ENCODE assay signal across 1 cellular context in the genomic region with DNA sequence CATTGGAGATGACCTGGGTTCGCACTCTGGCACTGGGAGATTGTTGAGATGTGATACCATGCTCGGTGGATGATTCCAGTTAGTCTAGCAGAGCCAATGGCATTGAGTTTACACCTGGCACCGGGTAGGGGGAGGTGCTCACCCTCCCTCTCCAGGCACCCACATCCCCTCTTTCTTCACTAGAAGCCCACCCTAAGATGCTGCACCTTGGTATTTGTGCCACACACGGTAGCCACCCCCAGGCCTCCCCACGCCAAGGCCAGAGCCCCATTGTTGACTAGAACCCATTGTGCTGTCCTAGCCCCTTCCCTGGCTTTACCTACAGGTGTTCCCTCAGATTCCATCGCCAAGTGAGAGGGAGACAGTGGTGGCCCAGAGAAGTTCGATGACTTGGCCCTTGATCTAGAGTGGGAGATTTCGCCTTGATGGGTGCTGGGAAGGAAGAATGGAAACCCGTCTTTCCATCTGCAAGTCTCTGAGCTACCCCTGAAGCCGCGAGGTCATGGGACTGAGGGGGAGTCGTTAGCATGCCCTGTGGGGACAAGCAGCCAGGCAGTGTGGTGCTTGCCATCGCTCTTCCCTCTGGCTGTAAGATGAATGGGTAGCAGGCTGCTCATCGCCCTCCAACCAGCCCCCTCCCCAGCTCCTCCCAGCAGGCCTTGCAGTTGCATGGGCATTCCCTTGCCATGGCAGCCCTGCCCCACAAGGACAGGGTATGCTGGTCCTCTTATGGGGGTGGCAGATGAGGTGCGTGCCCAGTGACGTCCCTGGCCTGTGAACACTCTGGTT.
TF ChIP-seq lines count a peak whose summit lies in the region.

No MANE protein-coding gene starts in this region.

TF ChIP-seq in GM12878, 131 proteins besides CTCF, POLR2A, EP300 and RAD21:
- TF ChIP-seq POLR2AphosphoS2 (IDR thresholded peaks at IDR 0.05; ENCODE audit: low read depth, low read length) (0 out of 2 replicates have a peak, but pooled peaks have one; percentile 36), WRNIP1 (IDR thresholded peaks at IDR 0.05; ENCODE audit: borderline replicate concordance, low read depth, low read length) (no peak), POLR2AphosphoS5 (IDR thresholded peaks at IDR 0.05; ENCODE audit: low read length) (peak; percentile 62), ZBED1 (IDR thresholded peaks at IDR 0.05; ENCODE audit: borderline replicate concordance) (no peak)
- TF ChIP-seq, protein P1, sequence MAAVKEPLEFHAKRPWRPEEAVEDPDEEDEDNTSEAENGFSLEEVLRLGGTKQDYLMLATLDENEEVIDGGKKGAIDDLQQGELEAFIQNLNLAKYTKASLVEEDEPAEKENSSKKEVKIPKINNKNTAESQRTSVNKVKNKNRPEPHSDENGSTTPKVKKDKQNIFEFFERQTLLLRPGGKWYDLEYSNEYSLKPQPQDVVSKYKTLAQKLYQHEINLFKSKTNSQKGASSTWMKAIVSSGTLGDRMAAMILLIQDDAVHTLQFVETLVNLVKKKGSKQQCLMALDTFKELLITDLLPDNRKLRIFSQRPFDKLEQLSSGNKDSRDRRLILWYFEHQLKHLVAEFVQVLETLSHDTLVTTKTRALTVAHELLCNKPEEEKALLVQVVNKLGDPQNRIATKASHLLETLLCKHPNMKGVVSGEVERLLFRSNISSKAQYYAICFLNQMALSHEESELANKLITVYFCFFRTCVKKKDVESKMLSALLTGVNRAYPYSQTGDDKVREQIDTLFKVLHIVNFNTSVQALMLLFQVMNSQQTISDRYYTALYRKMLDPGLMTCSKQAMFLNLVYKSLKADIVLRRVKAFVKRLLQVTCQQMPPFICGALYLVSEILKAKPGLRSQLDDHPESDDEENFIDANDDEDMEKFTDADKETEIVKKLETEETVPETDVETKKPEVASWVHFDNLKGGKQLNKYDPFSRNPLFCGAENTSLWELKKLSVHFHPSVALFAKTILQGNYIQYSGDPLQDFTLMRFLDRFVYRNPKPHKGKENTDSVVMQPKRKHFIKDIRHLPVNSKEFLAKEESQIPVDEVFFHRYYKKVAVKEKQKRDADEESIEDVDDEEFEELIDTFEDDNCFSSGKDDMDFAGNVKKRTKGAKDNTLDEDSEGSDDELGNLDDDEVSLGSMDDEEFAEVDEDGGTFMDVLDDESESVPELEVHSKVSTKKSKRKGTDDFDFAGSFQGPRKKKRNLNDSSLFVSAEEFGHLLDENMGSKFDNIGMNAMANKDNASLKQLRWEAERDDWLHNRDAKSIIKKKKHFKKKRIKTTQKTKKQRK (IDR thresholded peaks at IDR 0.05; ENCODE audit: low read depth, low read length): no peak
